Comparison of ENCODE assay signal across 29 cellular contexts in the genomic region with DNA sequence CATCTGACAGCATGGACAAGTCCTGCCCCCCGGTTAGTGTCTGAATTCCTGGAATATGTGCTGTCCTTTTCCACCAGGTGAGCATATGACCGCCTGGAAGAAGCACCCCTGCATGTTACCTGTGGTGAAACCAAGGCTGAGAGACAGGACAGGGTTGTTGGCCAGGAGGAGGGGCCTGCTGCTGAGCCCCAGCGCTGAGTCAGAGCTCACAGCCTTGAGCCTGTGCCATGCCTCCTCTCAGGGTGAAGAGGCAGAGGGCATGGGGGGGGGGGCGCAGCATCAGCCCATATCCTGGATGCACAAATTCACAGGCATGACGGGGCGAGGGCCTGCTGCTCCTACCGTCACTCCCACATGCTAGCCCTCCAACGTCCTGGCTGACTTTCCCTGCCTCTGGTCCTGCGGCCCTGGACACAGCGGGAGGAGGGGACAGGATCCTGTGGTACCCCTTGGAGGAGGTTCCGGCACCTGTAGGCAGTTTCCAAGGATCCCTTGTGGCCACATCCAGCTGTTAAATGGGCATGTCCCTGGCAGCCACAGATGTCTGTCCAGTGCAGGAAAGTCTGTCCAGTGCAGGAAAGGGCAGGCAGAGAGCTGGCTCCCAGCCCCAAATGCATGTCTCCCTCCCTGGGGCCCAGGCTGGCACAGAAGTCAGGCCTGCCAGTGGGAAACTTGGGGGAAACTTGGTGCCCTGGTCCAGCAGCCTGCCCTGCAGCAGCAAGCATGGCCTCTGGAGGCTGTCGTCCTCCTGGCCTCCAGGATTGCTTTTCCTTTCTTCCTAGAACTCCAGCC. TPM values are rescaled to one million over a fixed set of nuclear protein-coding genes. Genes with fewer than 3 reads are reported as not detected.
DNase-seq lines count a peak whose midpoint lies in the region; ATAC-seq and TF ChIP-seq lines count a peak whose summit lies in the region.
"Had no signal": no experiment of that assay in that cellular context is flagged by ENCODE, and none has a peak within 500 bp of the region (broad histone marks: within the 10 kb centered on the region; RNA-seq: fewer than 3 reads in every experiment).

No MANE protein-coding gene starts in this region.

- ATAC-seq in Panc1 = peak; percentile 90
- ATAC-seq: gastrocnemius medialis; psoas muscle; stimulated activated memory B cell treated with anti-CD40 and anti-IgM and Interleukin-4, amounts not matched to agents 10 μg/mL and 1 μg/mL and 100 μg/mL, for 72 hours had no signal

- H3K36me3 ChIP-seq in Panc1 (ENCODE audit: control insufficient read depth, insufficient read depth, low read length) (no peaks in the 10 kb centered on the region), sigmoid colon (no peaks in the 10 kb centered on the region)
- H3K36me3 ChIP-seq: brain microvascular endothelial cell, gastrocnemius medialis had no signal

- no peak overlapping the region for H3K4me3 Mint-ChIP-seq in immature natural killer cell
- H3K4me3 Mint-ChIP-seq: activated CD4-positive, alpha-beta memory T cell treated with anti-CD3 and anti-CD28 coated beads for 36 hours; activated naive CD4-positive, alpha-beta T cell treated with anti-CD3 and anti-CD28 coated beads, Interleukin-2, amount 50 U/mL, for 24 hours; activated T-helper 1 cell treated with anti-CD3 and anti-CD28 coated beads, Interleukin-12 subunit alpha, Interleukin-12 subunit beta, Interleukin-2, Interleukin-4 antibody, amounts not matched to agents 30 ng/mL and 10 ng/mL and 1 ng/mL, durations not matched to agents 14 hours and 24 hours and 36 hours; CD14-positive monocyte; memory B cell; stimulated activated memory B cell treated with anti-CD40 and anti-IgM and Interleukin-4, amounts not matched to agents 10 μg/mL and 1 μg/mL and 100 μg/mL, for 72 hours; T-helper 2 cell treated with Interferon-gamma antibody and Interleukin-4, amounts not matched to agents 5 μg/mL and 100 μg/mL, for 36 hours had no signal

- H3K36me3 Mint-ChIP-seq in immature natural killer cell = peaks cover 3 to 12% (median 3%) of the 10 kb centered on the region in 3 donors
- H3K36me3 Mint-ChIP-seq: CD14-positive monocyte had no signal

- H3K27ac Mint-ChIP-seq in immature natural killer cell = no peak overlapping the region
- H3K27ac Mint-ChIP-seq: activated CD4-positive, alpha-beta memory T cell treated with anti-CD3 and anti-CD28 coated beads for 36 hours; activated naive CD4-positive, alpha-beta T cell treated with anti-CD3 and anti-CD28 coated beads, Interleukin-2, amount 50 U/mL, for 24 hours; activated T-helper 1 cell treated with anti-CD3 and anti-CD28 coated beads, Interleukin-12 subunit alpha, Interleukin-12 subunit beta, Interleukin-2, Interleukin-4 antibody, amounts not matched to agents 30 ng/mL and 10 ng/mL and 1 ng/mL, durations not matched to agents 14 hours and 24 hours and 36 hours; CD14-positive monocyte; memory B cell; stimulated activated memory B cell treated with anti-CD40 and anti-IgM and Interleukin-4, amounts not matched to agents 10 μg/mL and 1 μg/mL and 100 μg/mL, for 72 hours; T-helper 2 cell treated with Interferon-gamma antibody and Interleukin-4, amounts not matched to agents 5 μg/mL and 100 μg/mL, for 36 hours had no signal

- no peak for TF ChIP-seq POLR2A in sigmoid colon (IDR thresholded peaks at IDR 0.05)

- WGBS in sigmoid colon, 2 donors = 55 to 61% methylated on average over 12 of the region's 12 CpGs

- POLR2A ChIA-PET in Panc1 (lab: Charles Lee) = no interaction called here

- no TSS peak for BruUV-seq in Panc1 (replicated peaks; lab: Mats Ljungman, UMichigan)

- H3K27ac ChIP-seq in Panc1 (ENCODE audit: low read length) (no peak overlapping the region), sigmoid colon (no peak overlapping the region)
- H3K27ac ChIP-seq: brain microvascular endothelial cell, gastrocnemius medialis, hepatocyte, HL-60, PC-9, psoas muscle had no signal

- no peaks in the 10 kb centered on the region for H3K4me1 ChIP-seq in Panc1 (ENCODE audit: control insufficient read depth, insufficient read depth, low read length)
- H3K4me1 ChIP-seq in sigmoid colon = no peaks in the 10 kb centered on the region
- H3K4me1 ChIP-seq: gastrocnemius medialis, psoas muscle had no signal

- H3K4me3 ChIP-seq in Panc1 (ENCODE audit: low read depth in 2 of 2, low read length in 2 of 2) (no peak overlapping the region), sigmoid colon (no peak overlapping the region)
- H3K4me3 ChIP-seq: gastrocnemius medialis, hepatocyte, PC-9, psoas muscle had no signal

- no peak for TF ChIP-seq CTCF in GM13976 (IDR thresholded peaks at IDR 0.05; ENCODE audit: borderline replicate concordance, control extremely low read depth, extremely low read depth, insufficient read depth, missing control alignments)
- TF ChIP-seq CTCF in Panc1 (IDR thresholded peaks at IDR 0.05) = no peak
- TF ChIP-seq CTCF in sigmoid colon (IDR thresholded peaks at IDR 0.05) = no peak

- H3K27me3 Mint-ChIP-seq in immature natural killer cell (ENCODE audit: low read depth in 3 of 3) = peaks cover 0 to 7% (median 2%) of the 10 kb centered on the region in 3 donors

- H3K9me3 ChIP-seq in Panc1 (ENCODE audit: control insufficient read depth, insufficient read depth, low read depth, low read length) = no peaks in the 10 kb centered on the region
- peaks cover 0 to 8% (median 4%) of the 10 kb centered on the region in 4 donors for H3K9me3 ChIP-seq in sigmoid colon

- H3K27me3 ChIP-seq in Panc1 (ENCODE audit: control insufficient read depth, insufficient read depth, low read length) (peaks cover 6% of the 10 kb centered on the region), sigmoid colon (peaks cover 0 to 24% (median 4%) of the 10 kb centered on the region in 3 donors)
- H3K27me3 ChIP-seq: brain microvascular endothelial cell, hepatocyte had no signal

- in situ Hi-C loops in GM13976 (cut with MboI; ENCODE audit: low sequenced_read_pairs, unreplicated experiment) (no loop called here), Panc1 (cut with HindIII; ENCODE audit: low pct_unique_long_range_greater_than_20kb, low sequenced_read_pairs) (no loop called here)

- no peak for TF ChIP-seq EP300 in sigmoid colon (IDR thresholded peaks at IDR 0.05)

- CTCF ChIA-PET in Panc1 (lab: Charles Lee) = interaction anchor here (0.6 kb wide), 1 partner anchor 481 kb away, joined by 4 read pairs; no protein-coding TSS in a partner anchor

- no peaks in the 10 kb centered on the region for H3K4me1 Mint-ChIP-seq in immature natural killer cell
- H3K4me1 Mint-ChIP-seq: activated naive CD4-positive, alpha-beta T cell treated with anti-CD3 and anti-CD28 coated beads, Interleukin-2, amount 50 U/mL, for 24 hours; CD14-positive monocyte; memory B cell; stimulated activated memory B cell treated with anti-CD40 and anti-IgM and Interleukin-4, amounts not matched to agents 10 μg/mL and 1 μg/mL and 100 μg/mL, for 72 hours had no signal

- intact Hi-C loops in Panc1 (cut with micrococcal nuclease; ENCODE audit: unreplicated experiment) = no loop called here
- intact Hi-C loops in sigmoid colon (cut with DNase I) = no loop called here

- peak; percentile 24 for DNase-seq in GM13976 (ENCODE audit: low spot score)
- no peak for DNase-seq in Panc1 (ENCODE audit: low read depth, low spot score)
- peak; percentile 17 for DNase-seq in kidney tubule cell (ENCODE audit: low spot score)
- peak; percentile 59 for DNase-seq in sigmoid colon
- DNase-seq in immature natural killer cell = no peak
- no peak for DNase-seq in mucosa of gallbladder (ENCODE audit: low spot score)
- DNase-seq in GOT3 (lab: John Stamatoyannopoulos, UW) = no peak
- DNase-seq: activated CD4-positive, alpha-beta memory T cell treated with anti-CD3 and anti-CD28 coated beads for 36 hours; activated CD4-positive, alpha-beta T cell treated with anti-CD3 and anti-CD28 coated beads for 1 hour; activated CD8-positive, alpha-beta memory T cell treated with anti-CD3 and anti-CD28 coated beads, Interleukin-2, amount 50 U/mL, for 4 hours; brain microvascular endothelial cell; gastrocnemius medialis; KBM-7; NCI-H1930; NCI-H2171 treated with DMSO at 0.1 percent for 48 hours; NCI-H524 treated with DMSO at 0.1 percent for 48 hours; PC-9; psoas muscle; SHP77; trophoblast cell had no signal

- peaks cover 12 to 26% (median 16%) of the 10 kb centered on the region in 6 donors for H3K9me3 Mint-ChIP-seq in immature natural killer cell

RNA-seq across cellular contexts. Expression of a gene that starts 23.9 kb away (rescaled TPM):
- total RNA-seq in Panc1 (2021; ENCODE audit: unreplicated experiment) (1.5 TPM), sigmoid colon (under 1 TPM; 0.16 to 0.83 (median 0.63) TPM), mucosa of gallbladder (1.4 TPM)
- polyA plus RNA-seq in Panc1 (2012; ENCODE audit: insufficient read length) = 0.12 TPM
- polyA plus RNA-seq in sigmoid colon (under 1 TPM in 2 of 3 donors, not detected in 1; under 0.01 to 0.57 TPM), immature natural killer cell (under 1 TPM in 1 of 3 donors, not detected in 2; 0.07 TPM)
- total RNA-seq: Daoy, gastrocnemius medialis had no signal

Comparison
In these comparisons a context has a peak if more than half of its experiments do, and no peak if none do; other contexts are left out.
1. DNase-seq: peak in GM13976 (single experiment), kidney tubule cell (single experiment) and sigmoid colon (single experiment); none in Panc1 (single experiment), immature natural killer cell (0 of 3), mucosa of gallbladder (single experiment) and GOT3 (single experiment).